In the genomic region with DNA sequence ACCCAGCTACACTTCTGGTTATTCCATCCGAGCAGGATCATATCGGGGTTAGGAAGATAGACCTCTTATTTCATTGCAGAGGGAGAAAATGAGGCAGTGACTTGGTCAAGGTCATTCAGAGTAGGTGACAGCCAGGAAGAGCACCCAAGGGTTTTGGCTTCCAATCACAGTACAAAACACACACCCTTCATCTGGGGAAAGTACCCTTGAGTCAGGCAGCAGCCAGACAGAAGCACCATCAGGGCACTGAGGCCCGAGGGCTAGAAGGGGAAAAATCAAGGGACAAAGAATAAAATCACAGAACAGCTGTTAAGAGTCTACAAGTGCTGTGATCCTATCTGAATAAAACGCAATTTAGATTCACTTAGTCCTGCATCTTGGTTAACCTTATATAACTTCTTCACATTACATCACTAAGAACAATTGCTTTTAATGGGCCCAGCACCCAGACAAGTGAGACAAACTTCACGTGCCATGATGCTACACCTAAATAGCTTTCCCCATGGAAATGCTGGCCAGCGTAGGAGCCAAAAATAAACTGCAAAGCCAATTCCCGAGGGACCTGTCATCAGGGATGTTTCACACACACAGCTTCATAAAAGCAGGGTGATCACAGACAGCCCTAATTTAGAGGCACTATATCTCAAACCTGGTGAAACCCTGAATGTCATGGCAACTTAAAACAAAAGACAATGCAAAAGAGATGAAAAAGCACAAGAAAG, we compare ENCODE assay signal across 1 cellular context.
TF ChIP-seq lines count a peak whose summit lies in the region.

No MANE protein-coding gene starts in this region.

TF ChIP-seq in HepG2, 621 proteins besides CTCF, POLR2A, EP300 and RAD21:
- no peak for TF ChIP-seq POLR2AphosphoS5 (IDR thresholded peaks at IDR 0.05; ENCODE audit: low read depth, low read length)
- no peak for TF ChIP-seq ZMAT3 (CRISPR knock-in tag; conservative IDR thresholded peaks at IDR 0.05)
- TF ChIP-seq, protein P1, sequence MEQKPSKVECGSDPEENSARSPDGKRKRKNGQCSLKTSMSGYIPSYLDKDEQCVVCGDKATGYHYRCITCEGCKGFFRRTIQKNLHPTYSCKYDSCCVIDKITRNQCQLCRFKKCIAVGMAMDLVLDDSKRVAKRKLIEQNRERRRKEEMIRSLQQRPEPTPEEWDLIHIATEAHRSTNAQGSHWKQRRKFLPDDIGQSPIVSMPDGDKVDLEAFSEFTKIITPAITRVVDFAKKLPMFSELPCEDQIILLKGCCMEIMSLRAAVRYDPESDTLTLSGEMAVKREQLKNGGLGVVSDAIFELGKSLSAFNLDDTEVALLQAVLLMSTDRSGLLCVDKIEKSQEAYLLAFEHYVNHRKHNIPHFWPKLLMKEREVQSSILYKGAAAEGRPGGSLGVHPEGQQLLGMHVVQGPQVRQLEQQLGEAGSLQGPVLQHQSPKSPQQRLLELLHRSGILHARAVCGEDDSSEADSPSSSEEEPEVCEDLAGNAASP (CRISPR knock-in tag; IDR thresholded peaks at IDR 0.05; ENCODE audit: borderline replicate concordance), result no peak
- no peak for TF ChIP-seq CREB1 (IDR thresholded peaks at IDR 0.05)
- no peak for TF ChIP-seq CREB1 (CRISPR knock-in tag; IDR thresholded peaks at IDR 0.05)
- TF ChIP-seq, protein P2, sequence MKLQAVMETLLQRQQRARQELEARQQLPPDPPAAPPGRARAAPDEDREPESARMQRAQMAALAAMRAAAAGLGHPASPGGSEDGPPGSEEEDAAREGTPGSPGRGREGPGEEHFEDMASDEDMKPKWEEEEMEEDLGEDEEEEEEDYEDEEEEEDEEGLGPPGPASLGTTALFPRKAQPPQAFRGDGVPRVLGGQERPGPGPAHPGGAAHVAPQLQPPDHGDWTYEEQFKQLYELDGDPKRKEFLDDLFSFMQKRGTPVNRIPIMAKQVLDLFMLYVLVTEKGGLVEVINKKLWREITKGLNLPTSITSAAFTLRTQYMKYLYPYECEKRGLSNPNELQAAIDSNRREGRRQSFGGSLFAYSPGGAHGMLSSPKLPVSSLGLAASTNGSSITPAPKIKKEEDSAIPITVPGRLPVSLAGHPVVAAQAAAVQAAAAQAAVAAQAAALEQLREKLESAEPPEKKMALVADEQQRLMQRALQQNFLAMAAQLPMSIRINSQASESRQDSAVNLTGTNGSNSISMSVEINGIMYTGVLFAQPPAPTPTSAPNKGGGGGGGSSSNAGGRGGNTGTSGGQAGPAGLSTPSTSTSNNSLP (IDR thresholded peaks at IDR 0.05; ENCODE audit: low read depth, low read length), result no peak
- no peak for TF ChIP-seq ZNF777 (CRISPR knock-in tag; IDR thresholded peaks at IDR 0.05)
- no peak for TF ChIP-seq RFXAP (CRISPR knock-in tag; IDR thresholded peaks at IDR 0.05; ENCODE audit: borderline replicate concordance)
- no peak for TF ChIP-seq PAX8 (CRISPR knock-in tag; IDR thresholded peaks at IDR 0.05; ENCODE audit: borderline replicate concordance)
- TF ChIP-seq, protein P3, sequence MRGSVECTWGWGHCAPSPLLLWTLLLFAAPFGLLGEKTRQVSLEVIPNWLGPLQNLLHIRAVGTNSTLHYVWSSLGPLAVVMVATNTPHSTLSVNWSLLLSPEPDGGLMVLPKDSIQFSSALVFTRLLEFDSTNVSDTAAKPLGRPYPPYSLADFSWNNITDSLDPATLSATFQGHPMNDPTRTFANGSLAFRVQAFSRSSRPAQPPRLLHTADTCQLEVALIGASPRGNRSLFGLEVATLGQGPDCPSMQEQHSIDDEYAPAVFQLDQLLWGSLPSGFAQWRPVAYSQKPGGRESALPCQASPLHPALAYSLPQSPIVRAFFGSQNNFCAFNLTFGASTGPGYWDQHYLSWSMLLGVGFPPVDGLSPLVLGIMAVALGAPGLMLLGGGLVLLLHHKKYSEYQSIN (CRISPR knock-in tag; IDR thresholded peaks at IDR 0.05; ENCODE audit: borderline replicate concordance), result no peak
- no peak for TF ChIP-seq ZNF432 (CRISPR knock-in tag; IDR thresholded peaks at IDR 0.05; ENCODE audit: borderline replicate concordance)
- no peak for TF ChIP-seq JARID2 (CRISPR knock-in tag; IDR thresholded peaks at IDR 0.05; ENCODE audit: insufficient replicate concordance)
- no peak for TF ChIP-seq FOXO1 (CRISPR knock-in tag; IDR thresholded peaks at IDR 0.05)
- TF ChIP-seq EZH2 (conservative IDR thresholded peaks at IDR 0.05; ENCODE audit: low read depth, low read length), result no peak
- TF ChIP-seq ZFAT (CRISPR knock-in tag; conservative IDR thresholded peaks at IDR 0.05), result no peak
- no peak for TF ChIP-seq ZMYM3 (CRISPR knock-in tag; IDR thresholded peaks at IDR 0.05)
- no peak for TF ChIP-seq CHD2 (IDR thresholded peaks at IDR 0.05; ENCODE audit: low read depth, low read length)
- no peak for TF ChIP-seq ZNF569 (CRISPR knock-in tag; IDR thresholded peaks at IDR 0.05; ENCODE audit: borderline replicate concordance)
TF ChIP-seq in HepG2: peak in this region for 0.
